ENCODE assay signal across 13 cellular contexts in genomic region chr14:74840603-74841030, GRCh38. TPM values are rescaled to one million over a fixed set of nuclear protein-coding genes. Genes with fewer than 3 reads are reported as not detected.
A peak's percentile ranks its signal among the peaks of the same experiment; 100 is the strongest.
DNase-seq lines count a peak whose midpoint lies in the region; ATAC-seq and TF ChIP-seq lines count a peak whose summit lies in the region.
"Had no signal": no experiment of that assay in that cellular context is flagged by ENCODE, and none has a peak within 500 bp of the region (broad histone marks: within the 10 kb centered on the region; RNA-seq: fewer than 3 reads in every experiment).

No MANE protein-coding gene starts in this region.

- H4K91ac ChIP-seq in mesenchymal stem cell (ENCODE audit: low read length) = no peak overlapping the region

- no peak overlapping the region for H2AFZ ChIP-seq in mesenchymal stem cell (ENCODE audit: low read depth, low read length)

- H3K4me3 ChIP-seq in mucosa of rectum (ENCODE audit: low read length in 2 of 2) (no peak overlapping the region), coronary artery (no peak overlapping the region), mesenchymal stem cell (ENCODE audit: insufficient read depth in 1 of 2, low read depth in 1 of 2, low read length in 2 of 2) (no peak overlapping the region)

- H2BK5ac ChIP-seq in mesenchymal stem cell (ENCODE audit: low read depth, low read length, poor library complexity, severe bottlenecking) = no peak overlapping the region

- H3K4me1 ChIP-seq in mucosa of rectum (ENCODE audit: control insufficient read depth in 2 of 2, insufficient read depth in 2 of 2, low read length in 2 of 2) = peaks cover 0 to 5% of the 10 kb centered on the region in 2 donors
- peaks cover under 1% of the 10 kb centered on the region for H3K4me1 ChIP-seq in mesenchymal stem cell (ENCODE audit: control insufficient read depth, insufficient read depth, low read depth, low read length)
- H3K4me1 ChIP-seq: Caco-2 had no signal

- WGBS in mesenchymal stem cell = 96% methylated on average over 5 of the region's 5 CpGs

- DNase-seq in coronary artery (ENCODE audit: low spot score) = no peak
- DNase-seq in LoVo (ENCODE audit: low spot score) = no peak
- no peak for DNase-seq in mesenchymal stem cell
- no peak for DNase-seq in SW 1271 (lab: John Stamatoyannopoulos, UW)
- DNase-seq: Caco-2, KBM-7, NCI-H2171 treated with DMSO at 0.1 percent for 48 hours had no signal

- H2BK120ac ChIP-seq in mesenchymal stem cell (ENCODE audit: low read depth, low read length) = no peak overlapping the region

- H3K9me3 ChIP-seq in mucosa of rectum (ENCODE audit: control insufficient read depth in 2 of 2, low read length in 2 of 2) (no peaks in the 10 kb centered on the region), mesenchymal stem cell (ENCODE audit: control insufficient read depth, low read length) (no peaks in the 10 kb centered on the region)
- H3K9me3 ChIP-seq: Caco-2 had no signal

- H2BK12ac ChIP-seq in mesenchymal stem cell (ENCODE audit: low read length in 2 of 2) = no peak overlapping the region

- H3K4ac ChIP-seq in mesenchymal stem cell (ENCODE audit: low read depth in 1 of 2, low read length in 2 of 2) = no peak overlapping the region

- H4K8ac ChIP-seq in mesenchymal stem cell (ENCODE audit: low read length) = no peak overlapping the region

- no peak for TF ChIP-seq CTCF in coronary artery (IDR thresholded peaks at IDR 0.05)

- H3K23ac ChIP-seq in mesenchymal stem cell (ENCODE audit: low read length in 2 of 2) = no peak overlapping the region

- H3K36me3 ChIP-seq in mucosa of rectum (ENCODE audit: control insufficient read depth in 2 of 2, insufficient read depth in 2 of 2, low read length in 2 of 2) = peaks cover 5 to 7% of the 10 kb centered on the region in 2 donors
- H3K36me3 ChIP-seq in mesenchymal stem cell (ENCODE audit: control insufficient read depth in 1 of 2, insufficient read depth in 2 of 2, low read depth in 1 of 2, low read length in 2 of 2) = peaks cover 0 to 19% of the 10 kb centered on the region in 2 experiments

- peak; percentile 46 for ATAC-seq in GM18517 (IDR thresholded peaks at IDR 0.05; ENCODE audit: unreplicated experiment)
- peak; percentile 45 for ATAC-seq in GM21515 (IDR thresholded peaks at IDR 0.05; ENCODE audit: unreplicated experiment)
- peak; percentile 41 for ATAC-seq in HG03442 (IDR thresholded peaks at IDR 0.05; ENCODE audit: unreplicated experiment)
- ATAC-seq: esophagus mucosa had no signal

- peak overlapping the region; percentile 3 to 54 for H3K27ac ChIP-seq in mucosa of rectum (ENCODE audit: low read depth in 2 of 2, low read length in 2 of 2)
- no peak overlapping the region for H3K27ac ChIP-seq in coronary artery
- H3K27ac ChIP-seq in mesenchymal stem cell (ENCODE audit: low read length, poor library complexity, severe bottlenecking) = no peak overlapping the region
- H3K27ac ChIP-seq: RWPE1 had no signal

- H3K79me1 ChIP-seq in mesenchymal stem cell (replicated peaks; ENCODE audit: low read length, poor library complexity, severe bottlenecking) = peaks cover 2% of the 10 kb centered on the region

- H3K14ac ChIP-seq in mesenchymal stem cell (ENCODE audit: low read length in 2 of 2) = no peak overlapping the region

- H2BK15ac ChIP-seq in mesenchymal stem cell (ENCODE audit: low read depth, poor library complexity, severe bottlenecking) = no peak overlapping the region

- H3K18ac ChIP-seq in mesenchymal stem cell (ENCODE audit: low read depth in 1 of 2, low read length in 2 of 2) = no peak overlapping the region

- no peak overlapping the region for H2AK5ac ChIP-seq in mesenchymal stem cell (ENCODE audit: low read length, severe bottlenecking)

- no peaks in the 10 kb centered on the region for H3K27me3 ChIP-seq in mucosa of rectum (ENCODE audit: control insufficient read depth in 2 of 2, insufficient read depth in 2 of 2, low read length in 2 of 2)
- H3K27me3 ChIP-seq in mesenchymal stem cell (ENCODE audit: control insufficient read depth in 1 of 2, insufficient read depth in 1 of 2, low read length in 2 of 2) = no peaks in the 10 kb centered on the region

- no peak overlapping the region for H3K9ac ChIP-seq in mucosa of rectum (ENCODE audit: low read depth in 1 of 2, low read length in 2 of 2)
- H3K9ac ChIP-seq in mesenchymal stem cell (ENCODE audit: low read length) = no peak overlapping the region

- no peak overlapping the region for H3K4me2 ChIP-seq in mesenchymal stem cell (ENCODE audit: low read length, poor library complexity, severe bottlenecking)

RNA-seq across cellular contexts. Expression of gene PROX2, which starts 35.3 kb away (rescaled TPM):
- not detected for polyA plus RNA-seq in mesenchymal stem cell (2013, experiment 1 of 2)
- polyA plus RNA-seq in mesenchymal stem cell (2013, experiment 2 of 2) = not detected

RNA-seq across cellular contexts. Expression of gene DLST, which starts 41.1 kb away (rescaled TPM):
- polyA plus RNA-seq in mesenchymal stem cell (2013, experiment 1 of 2) = 47.5 TPM
- 47.1 TPM for polyA plus RNA-seq in mesenchymal stem cell (2013, experiment 2 of 2)

Comparison
In these comparisons a context has a peak if more than half of its experiments do, and no peak if none do; other contexts are left out.
1. H3K27ac ChIP-seq: peak in mucosa of rectum (2 of 2); none in coronary artery (0 of 2) and mesenchymal stem cell (single experiment).
2. Peak in every context shown above with its lines, with median percentiles within 50 percentile points of each other: ATAC-seq.